ENCODE assay signal across 8 cellular contexts in genomic region chr17:30291571-30292489, GRCh38. TPM values are rescaled to one million over a fixed set of nuclear protein-coding genes. Genes with fewer than 3 reads are reported as not detected.
DNase-seq lines count a peak whose midpoint lies in the region; ATAC-seq and TF ChIP-seq lines count a peak whose summit lies in the region.

BLMH (minus strand) TSS chr17:30291944; CDS start chr17:30291819, 125 bp downstream.

- H3K4me3 ChIP-seq in BJ (ENCODE audit: low read depth, low read length): peak within 1 kb of the TSS; percentile 62
- peak within 1 kb of the TSS; percentile 75 for H3K4me3 ChIP-seq in OCI-LY1 (ENCODE audit: low read depth, low read length, poor library complexity, severe bottlenecking)
- H3K4me3 ChIP-seq in mucosa of rectum (ENCODE audit: low read length in 2 of 2): peak within 1 kb of the TSS; percentile 75

- H3K27me3 ChIP-seq in BJ (ENCODE audit: control insufficient read depth, insufficient read depth, low read length) (no peaks in the 10 kb centered on the region), OCI-LY1 (ENCODE audit: insufficient read depth, low read length) (no peaks in the 10 kb centered on the region), mucosa of rectum (ENCODE audit: control insufficient read depth in 2 of 2, insufficient read depth in 2 of 2, low read length in 2 of 2) (no peaks in the 10 kb centered on the region)

- peaks cover 12% of the 10 kb centered on the region for H3F3A ChIP-seq in OCI-LY1 (ENCODE audit: insufficient read depth, low read length)

- H3K4me1 ChIP-seq in OCI-LY1 (ENCODE audit: insufficient read depth, low read length, severe bottlenecking): peaks cover 33% of the 10 kb centered on the region
- H3K4me1 ChIP-seq in mucosa of rectum (ENCODE audit: control insufficient read depth in 2 of 2, insufficient read depth in 2 of 2, low read length in 2 of 2): peaks cover 6 to 11% of the 10 kb centered on the region in 2 donors

- H3K9me3 ChIP-seq in OCI-LY1 (ENCODE audit: low read length) (no peaks in the 10 kb centered on the region), mucosa of rectum (ENCODE audit: control insufficient read depth in 2 of 2, low read length in 2 of 2) (no peaks in the 10 kb centered on the region)

- no peak for TF ChIP-seq CTCF in BJ (IDR thresholded peaks at IDR 0.05; ENCODE audit: insufficient read depth, low read depth, low read length)
- no peak for TF ChIP-seq CTCF in OCI-LY1 (IDR thresholded peaks at IDR 0.05; ENCODE audit: low read length)

- H3K9me2 ChIP-seq in OCI-LY1 (ENCODE audit: low read depth, low read length): no peaks in the 10 kb centered on the region

- ATAC-seq in HG03439 (IDR thresholded peaks at IDR 0.05; ENCODE audit: unreplicated experiment): peak; percentile 74

- H3K4me2 ChIP-seq in OCI-LY1 (ENCODE audit: low read length): peak within 1 kb of the TSS; percentile 95

- DNase-seq in BJ (ENCODE audit: low read depth) (peak; percentile 25), activated T-cell treated with anti-CD3 and anti-CD28 coated beads for 48 hours (ENCODE audit: low read depth) (peak; percentile 82), erythroblast (lab: John Stamatoyannopoulos, UW) (peak; percentile 85 to 89)
- DNase-seq in stimulated activated CD8-positive, alpha-beta memory T cell treated with anti-CD3 and anti-CD28 coated beads, Interleukin-4, amount 100 ng/mL, for 4 hours (ENCODE audit: low read depth in 2 of 2, low spot score in 1 of 2): peak; percentile 65 to 76

- H3K36me3 ChIP-seq in BJ (ENCODE audit: control insufficient read depth, insufficient read depth, low read length) (peaks cover 3% of the 10 kb centered on the region), OCI-LY1 (ENCODE audit: insufficient read depth, low read length) (peaks cover 29% of the 10 kb centered on the region), mucosa of rectum (ENCODE audit: control insufficient read depth in 2 of 2, insufficient read depth in 2 of 2, low read length in 2 of 2) (peaks cover 0 to 11% of the 10 kb centered on the region in 2 donors)

- no peaks in the 10 kb centered on the region for H4K20me1 ChIP-seq in OCI-LY1 (ENCODE audit: insufficient read depth, low read length)

- H3K27ac ChIP-seq in OCI-LY1 (ENCODE audit: low read depth, low read length, poor library complexity, severe bottlenecking) (peak within 1 kb of the TSS; percentile 49), mucosa of rectum (ENCODE audit: low read depth in 2 of 2, low read length in 2 of 2) (peak within 1 kb of the TSS; percentile 42 to 61)

- CTCF ChIA-PET in BJ (lab: Yijun Ruan, JAX): interaction anchor here (1.1 to 1.5 kb wide), 3 partner anchors 48 to 187 kb away, joined by 3 to 11 read pairs (median 6); no protein-coding TSS in a partner anchor

- peak within 1 kb of the TSS; percentile 98 for H2AFZ ChIP-seq in OCI-LY1 (ENCODE audit: low read length)

- H3K79me2 ChIP-seq in OCI-LY1 (ENCODE audit: insufficient read depth, low read length): peaks cover 25% of the 10 kb centered on the region

- POLR2A ChIA-PET in BJ (lab: Charles Lee): interaction anchor here (0.7 kb wide), 1 partner anchor 794 kb away, joined by 4 read pairs; no protein-coding TSS in a partner anchor

- H3K9ac ChIP-seq in OCI-LY1 (ENCODE audit: low read length) (peak within 1 kb of the TSS; percentile 78), mucosa of rectum (ENCODE audit: low read depth in 1 of 2, low read length in 2 of 2) (peak within 1 kb of the TSS; percentile 66 to 78)

- TF ChIP-seq POLR2A in GM19099 (IDR thresholded peaks at IDR 0.05; ENCODE audit: extremely low read depth, insufficient read length, low read depth) (peak; percentile 85), erythroblast (IDR thresholded peaks at IDR 0.05; ENCODE audit: low read length) (peak; percentile 56)

RNA-seq across cellular contexts. Expression of gene BLMH, which starts in this region (rescaled TPM):
- 10.7 and 13.9 TPM in 2 replicates for polyA plus RNA-seq in BJ (2011; rRNA removed)
- 8.2 and 12.8 TPM in 2 replicates for polyA minus RNA-seq in BJ (2011; rRNA and poly(A)+ RNA removed)

Comparison
In these comparisons a context has a peak if more than half of its experiments do, and no peak if none do; other contexts are left out.
1. Peak in every context shown above with its lines: DNase-seq, ATAC-seq, H3K4me3 ChIP-seq and H3K27ac ChIP-seq.
2. DNase-seq: peak in every context shown above with its lines; median percentile 87 in erythroblast; 82 in activated T-cell treated with anti-CD3 and anti-CD28 coated beads for 48 hours; 70 in stimulated activated CD8-positive, alpha-beta memory T cell treated with anti-CD3 and anti-CD28 coated beads, Interleukin-4, amount 100 ng/mL, for 4 hours; 25 in BJ.